1 cellular context compared by ENCODE assay signal in genomic region chr7:100852048-100852872, GRCh38.
TF ChIP-seq lines count a peak whose summit lies in the region.

TSS of gene SLC12A9 (plus strand) at chr7:100852713. CDS start at chr7:100854198, 1,485 bp downstream.

TF ChIP-seq in K562, 482 proteins besides CTCF, POLR2A, EP300 and RAD21 (continued from another document and continues in another):
- TF ChIP-seq, protein P1, sequence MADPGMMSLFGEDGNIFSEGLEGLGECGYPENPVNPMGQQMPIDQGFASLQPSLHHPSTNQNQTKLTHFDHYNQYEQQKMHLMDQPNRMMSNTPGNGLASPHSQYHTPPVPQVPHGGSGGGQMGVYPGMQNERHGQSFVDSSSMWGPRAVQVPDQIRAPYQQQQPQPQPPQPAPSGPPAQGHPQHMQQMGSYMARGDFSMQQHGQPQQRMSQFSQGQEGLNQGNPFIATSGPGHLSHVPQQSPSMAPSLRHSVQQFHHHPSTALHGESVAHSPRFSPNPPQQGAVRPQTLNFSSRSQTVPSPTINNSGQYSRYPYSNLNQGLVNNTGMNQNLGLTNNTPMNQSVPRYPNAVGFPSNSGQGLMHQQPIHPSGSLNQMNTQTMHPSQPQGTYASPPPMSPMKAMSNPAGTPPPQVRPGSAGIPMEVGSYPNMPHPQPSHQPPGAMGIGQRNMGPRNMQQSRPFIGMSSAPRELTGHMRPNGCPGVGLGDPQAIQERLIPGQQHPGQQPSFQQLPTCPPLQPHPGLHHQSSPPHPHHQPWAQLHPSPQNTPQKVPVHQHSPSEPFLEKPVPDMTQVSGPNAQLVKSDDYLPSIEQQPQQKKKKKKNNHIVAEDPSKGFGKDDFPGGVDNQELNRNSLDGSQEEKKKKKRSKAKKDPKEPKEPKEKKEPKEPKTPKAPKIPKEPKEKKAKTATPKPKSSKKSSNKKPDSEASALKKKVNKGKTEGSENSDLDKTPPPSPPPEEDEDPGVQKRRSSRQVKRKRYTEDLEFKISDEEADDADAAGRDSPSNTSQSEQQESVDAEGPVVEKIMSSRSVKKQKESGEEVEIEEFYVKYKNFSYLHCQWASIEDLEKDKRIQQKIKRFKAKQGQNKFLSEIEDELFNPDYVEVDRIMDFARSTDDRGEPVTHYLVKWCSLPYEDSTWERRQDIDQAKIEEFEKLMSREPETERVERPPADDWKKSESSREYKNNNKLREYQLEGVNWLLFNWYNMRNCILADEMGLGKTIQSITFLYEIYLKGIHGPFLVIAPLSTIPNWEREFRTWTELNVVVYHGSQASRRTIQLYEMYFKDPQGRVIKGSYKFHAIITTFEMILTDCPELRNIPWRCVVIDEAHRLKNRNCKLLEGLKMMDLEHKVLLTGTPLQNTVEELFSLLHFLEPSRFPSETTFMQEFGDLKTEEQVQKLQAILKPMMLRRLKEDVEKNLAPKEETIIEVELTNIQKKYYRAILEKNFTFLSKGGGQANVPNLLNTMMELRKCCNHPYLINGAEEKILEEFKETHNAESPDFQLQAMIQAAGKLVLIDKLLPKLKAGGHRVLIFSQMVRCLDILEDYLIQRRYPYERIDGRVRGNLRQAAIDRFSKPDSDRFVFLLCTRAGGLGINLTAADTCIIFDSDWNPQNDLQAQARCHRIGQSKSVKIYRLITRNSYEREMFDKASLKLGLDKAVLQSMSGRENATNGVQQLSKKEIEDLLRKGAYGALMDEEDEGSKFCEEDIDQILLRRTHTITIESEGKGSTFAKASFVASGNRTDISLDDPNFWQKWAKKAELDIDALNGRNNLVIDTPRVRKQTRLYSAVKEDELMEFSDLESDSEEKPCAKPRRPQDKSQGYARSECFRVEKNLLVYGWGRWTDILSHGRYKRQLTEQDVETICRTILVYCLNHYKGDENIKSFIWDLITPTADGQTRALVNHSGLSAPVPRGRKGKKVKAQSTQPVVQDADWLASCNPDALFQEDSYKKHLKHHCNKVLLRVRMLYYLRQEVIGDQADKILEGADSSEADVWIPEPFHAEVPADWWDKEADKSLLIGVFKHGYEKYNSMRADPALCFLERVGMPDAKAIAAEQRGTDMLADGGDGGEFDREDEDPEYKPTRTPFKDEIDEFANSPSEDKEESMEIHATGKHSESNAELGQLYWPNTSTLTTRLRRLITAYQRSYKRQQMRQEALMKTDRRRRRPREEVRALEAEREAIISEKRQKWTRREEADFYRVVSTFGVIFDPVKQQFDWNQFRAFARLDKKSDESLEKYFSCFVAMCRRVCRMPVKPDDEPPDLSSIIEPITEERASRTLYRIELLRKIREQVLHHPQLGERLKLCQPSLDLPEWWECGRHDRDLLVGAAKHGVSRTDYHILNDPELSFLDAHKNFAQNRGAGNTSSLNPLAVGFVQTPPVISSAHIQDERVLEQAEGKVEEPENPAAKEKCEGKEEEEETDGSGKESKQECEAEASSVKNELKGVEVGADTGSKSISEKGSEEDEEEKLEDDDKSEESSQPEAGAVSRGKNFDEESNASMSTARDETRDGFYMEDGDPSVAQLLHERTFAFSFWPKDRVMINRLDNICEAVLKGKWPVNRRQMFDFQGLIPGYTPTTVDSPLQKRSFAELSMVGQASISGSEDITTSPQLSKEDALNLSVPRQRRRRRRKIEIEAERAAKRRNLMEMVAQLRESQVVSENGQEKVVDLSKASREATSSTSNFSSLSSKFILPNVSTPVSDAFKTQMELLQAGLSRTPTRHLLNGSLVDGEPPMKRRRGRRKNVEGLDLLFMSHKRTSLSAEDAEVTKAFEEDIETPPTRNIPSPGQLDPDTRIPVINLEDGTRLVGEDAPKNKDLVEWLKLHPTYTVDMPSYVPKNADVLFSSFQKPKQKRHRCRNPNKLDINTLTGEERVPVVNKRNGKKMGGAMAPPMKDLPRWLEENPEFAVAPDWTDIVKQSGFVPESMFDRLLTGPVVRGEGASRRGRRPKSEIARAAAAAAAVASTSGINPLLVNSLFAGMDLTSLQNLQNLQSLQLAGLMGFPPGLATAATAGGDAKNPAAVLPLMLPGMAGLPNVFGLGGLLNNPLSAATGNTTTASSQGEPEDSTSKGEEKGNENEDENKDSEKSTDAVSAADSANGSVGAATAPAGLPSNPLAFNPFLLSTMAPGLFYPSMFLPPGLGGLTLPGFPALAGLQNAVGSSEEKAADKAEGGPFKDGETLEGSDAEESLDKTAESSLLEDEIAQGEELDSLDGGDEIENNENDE (IDR thresholded peaks at IDR 0.05; ENCODE audit: low read depth, low read length): no peak
- no peak for TF ChIP-seq STAT5B (CRISPR knock-in tag; IDR thresholded peaks at IDR 0.05)
- TF ChIP-seq REST (CRISPR knock-in tag; IDR thresholded peaks at IDR 0.05; ENCODE audit: low read depth): no peak; the same call in 1 of the 2 replicates
- peak; percentile 82; the same call in 1 of the 2 replicates for TF ChIP-seq KAT7 (CRISPR knock-in tag; IDR thresholded peaks at IDR 0.05; ENCODE audit: borderline replicate concordance)
- TF ChIP-seq HMG20B (CRISPR knock-in tag; IDR thresholded peaks at IDR 0.05): no peak
- TF ChIP-seq CAMTA2 (CRISPR knock-in tag; conservative IDR thresholded peaks at IDR 0.05): no peak
- 0 out of 2 replicates have a peak, but pooled peaks have one; percentile 59 for TF ChIP-seq ZNF431 (CRISPR knock-in tag; IDR thresholded peaks at IDR 0.05)
- no peak for TF ChIP-seq ZNF23 (CRISPR knock-in tag; IDR thresholded peaks at IDR 0.05)
- no peak for TF ChIP-seq TEAD4 (IDR thresholded peaks at IDR 0.05; ENCODE audit: low read length)
- no peak for TF ChIP-seq TEAD4 (CRISPR knock-in tag; IDR thresholded peaks at IDR 0.05; ENCODE audit: borderline replicate concordance)
- peak; percentile 100 for TF ChIP-seq MNT (conservative IDR thresholded peaks at IDR 0.05)
- TF ChIP-seq JUND (IDR thresholded peaks at IDR 0.05; ENCODE audit: borderline replicate concordance, low read depth, low read length): peak; percentile 40; the same call in 1 of the 2 replicates
- TF ChIP-seq JUND (tag; IDR thresholded peaks at IDR 0.05; ENCODE audit: borderline replicate concordance, low read depth, low read length): no peak; the same call in 2 of the 3 replicates
- TF ChIP-seq BCOR (IDR thresholded peaks at IDR 0.05): no peak
- TF ChIP-seq CLOCK (CRISPR knock-in tag; IDR thresholded peaks at IDR 0.05; ENCODE audit: borderline replicate concordance): no peak; the same call in 1 of the 2 replicates
- TF ChIP-seq HDGF (IDR thresholded peaks at IDR 0.05): no peak
- no peak for TF ChIP-seq FOXA1 (IDR thresholded peaks at IDR 0.05; ENCODE audit: borderline replicate concordance)
- no peak for TF ChIP-seq ZNF764 (CRISPR knock-in tag; IDR thresholded peaks at IDR 0.05; ENCODE audit: low read depth)
- peak; percentile 26; the same call in 1 of the 2 replicates for TF ChIP-seq ARID1B (IDR thresholded peaks at IDR 0.05)
- peak; percentile 31 for TF ChIP-seq TBP (optimal IDR thresholded peaks at IDR 0.05; ENCODE audit: low read depth, low read length)
- no peak for TF ChIP-seq TSC22D4 (tag; IDR thresholded peaks at IDR 0.05)
- no peak for TF ChIP-seq PCBP2 (IDR thresholded peaks at IDR 0.05; ENCODE audit: low read depth, low read length, poor library complexity, severe bottlenecking)
- TF ChIP-seq, protein P2, sequence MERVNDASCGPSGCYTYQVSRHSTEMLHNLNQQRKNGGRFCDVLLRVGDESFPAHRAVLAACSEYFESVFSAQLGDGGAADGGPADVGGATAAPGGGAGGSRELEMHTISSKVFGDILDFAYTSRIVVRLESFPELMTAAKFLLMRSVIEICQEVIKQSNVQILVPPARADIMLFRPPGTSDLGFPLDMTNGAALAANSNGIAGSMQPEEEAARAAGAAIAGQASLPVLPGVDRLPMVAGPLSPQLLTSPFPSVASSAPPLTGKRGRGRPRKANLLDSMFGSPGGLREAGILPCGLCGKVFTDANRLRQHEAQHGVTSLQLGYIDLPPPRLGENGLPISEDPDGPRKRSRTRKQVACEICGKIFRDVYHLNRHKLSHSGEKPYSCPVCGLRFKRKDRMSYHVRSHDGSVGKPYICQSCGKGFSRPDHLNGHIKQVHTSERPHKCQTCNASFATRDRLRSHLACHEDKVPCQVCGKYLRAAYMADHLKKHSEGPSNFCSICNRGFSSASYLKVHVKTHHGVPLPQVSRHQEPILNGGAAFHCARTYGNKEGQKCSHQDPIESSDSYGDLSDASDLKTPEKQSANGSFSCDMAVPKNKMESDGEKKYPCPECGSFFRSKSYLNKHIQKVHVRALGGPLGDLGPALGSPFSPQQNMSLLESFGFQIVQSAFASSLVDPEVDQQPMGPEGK (CRISPR knock-in tag; IDR thresholded peaks at IDR 0.05; ENCODE audit: borderline replicate concordance): no peak
- TF ChIP-seq, protein P3, sequence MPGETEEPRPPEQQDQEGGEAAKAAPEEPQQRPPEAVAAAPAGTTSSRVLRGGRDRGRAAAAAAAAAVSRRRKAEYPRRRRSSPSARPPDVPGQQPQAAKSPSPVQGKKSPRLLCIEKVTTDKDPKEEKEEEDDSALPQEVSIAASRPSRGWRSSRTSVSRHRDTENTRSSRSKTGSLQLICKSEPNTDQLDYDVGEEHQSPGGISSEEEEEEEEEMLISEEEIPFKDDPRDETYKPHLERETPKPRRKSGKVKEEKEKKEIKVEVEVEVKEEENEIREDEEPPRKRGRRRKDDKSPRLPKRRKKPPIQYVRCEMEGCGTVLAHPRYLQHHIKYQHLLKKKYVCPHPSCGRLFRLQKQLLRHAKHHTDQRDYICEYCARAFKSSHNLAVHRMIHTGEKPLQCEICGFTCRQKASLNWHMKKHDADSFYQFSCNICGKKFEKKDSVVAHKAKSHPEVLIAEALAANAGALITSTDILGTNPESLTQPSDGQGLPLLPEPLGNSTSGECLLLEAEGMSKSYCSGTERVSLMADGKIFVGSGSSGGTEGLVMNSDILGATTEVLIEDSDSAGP (CRISPR knock-in tag; IDR thresholded peaks at IDR 0.05): no peak
- TF ChIP-seq EWSR1 (IDR thresholded peaks at IDR 0.05; ENCODE audit: borderline replicate concordance, low read depth, partially characterized antibody): no peak
- no peak for TF ChIP-seq TARDBP (IDR thresholded peaks at IDR 0.05)
- 0 out of 2 replicates have a peak, but pooled peaks have one; percentile 18 for TF ChIP-seq TGIF2 (CRISPR knock-in tag; IDR thresholded peaks at IDR 0.05)
- TF ChIP-seq PRPF4 (IDR thresholded peaks at IDR 0.05; ENCODE audit: insufficient read depth, low read depth, low read length, poor library complexity, severe bottlenecking): no peak
- no peak for TF ChIP-seq TAL1 (IDR thresholded peaks at IDR 0.05)
- peak; percentile 24; the same call in 1 of the 2 replicates for TF ChIP-seq SIN3B (IDR thresholded peaks at IDR 0.05; ENCODE audit: low read depth)
- TF ChIP-seq ZNF57 (CRISPR knock-in tag; IDR thresholded peaks at IDR 0.05): no peak
- no peak for TF ChIP-seq CEBPG (CRISPR knock-in tag; IDR thresholded peaks at IDR 0.05)
- 0 out of 4 replicates have a peak, but pooled peaks of 1 of the 2 experiments have one; percentile 10 for TF ChIP-seq CEBPG (tag; conservative IDR thresholded peaks at IDR 0.05 in 1 of 2, IDR thresholded peaks at IDR 0.05 in 1 of 2)
- no peak for TF ChIP-seq MAFK (IDR thresholded peaks at IDR 0.05; ENCODE audit: low read length)
